ENCODE assay signal across 1 cellular context in genomic region chr6:151075005-151075404, GRCh38.
A peak's percentile ranks its signal among the peaks of the same experiment; 100 is the strongest.
TF ChIP-seq lines count a peak whose summit lies in the region.

No MANE protein-coding gene starts in this region.

TF ChIP-seq in HepG2, 621 proteins besides CTCF, POLR2A, EP300 and RAD21 (continued from another document):
- TF ChIP-seq, protein P1, sequence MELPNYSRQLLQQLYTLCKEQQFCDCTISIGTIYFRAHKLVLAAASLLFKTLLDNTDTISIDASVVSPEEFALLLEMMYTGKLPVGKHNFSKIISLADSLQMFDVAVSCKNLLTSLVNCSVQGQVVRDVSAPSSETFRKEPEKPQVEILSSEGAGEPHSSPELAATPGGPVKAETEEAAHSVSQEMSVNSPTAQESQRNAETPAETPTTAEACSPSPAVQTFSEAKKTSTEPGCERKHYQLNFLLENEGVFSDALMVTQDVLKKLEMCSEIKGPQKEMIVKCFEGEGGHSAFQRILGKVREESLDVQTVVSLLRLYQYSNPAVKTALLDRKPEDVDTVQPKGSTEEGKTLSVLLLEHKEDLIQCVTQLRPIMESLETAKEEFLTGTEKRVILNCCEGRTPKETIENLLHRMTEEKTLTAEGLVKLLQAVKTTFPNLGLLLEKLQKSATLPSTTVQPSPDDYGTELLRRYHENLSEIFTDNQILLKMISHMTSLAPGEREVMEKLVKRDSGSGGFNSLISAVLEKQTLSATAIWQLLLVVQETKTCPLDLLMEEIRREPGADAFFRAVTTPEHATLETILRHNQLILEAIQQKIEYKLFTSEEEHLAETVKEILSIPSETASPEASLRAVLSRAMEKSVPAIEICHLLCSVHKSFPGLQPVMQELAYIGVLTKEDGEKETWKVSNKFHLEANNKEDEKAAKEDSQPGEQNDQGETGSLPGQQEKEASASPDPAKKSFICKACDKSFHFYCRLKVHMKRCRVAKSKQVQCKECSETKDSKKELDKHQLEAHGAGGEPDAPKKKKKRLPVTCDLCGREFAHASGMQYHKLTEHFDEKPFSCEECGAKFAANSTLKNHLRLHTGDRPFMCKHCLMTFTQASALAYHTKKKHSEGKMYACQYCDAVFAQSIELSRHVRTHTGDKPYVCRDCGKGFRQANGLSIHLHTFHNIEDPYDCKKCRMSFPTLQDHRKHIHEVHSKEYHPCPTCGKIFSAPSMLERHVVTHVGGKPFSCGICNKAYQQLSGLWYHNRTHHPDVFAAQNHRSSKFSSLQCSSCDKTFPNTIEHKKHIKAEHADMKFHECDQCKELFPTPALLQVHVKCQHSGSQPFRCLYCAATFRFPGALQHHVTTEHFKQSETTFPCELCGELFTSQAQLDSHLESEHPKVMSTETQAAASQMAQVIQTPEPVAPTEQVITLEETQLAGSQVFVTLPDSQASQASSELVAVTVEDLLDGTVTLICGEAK (IDR thresholded peaks at IDR 0.05) = 0 out of 2 replicates have a peak, but pooled peaks have one; percentile 5
- TF ChIP-seq, protein P1 (CRISPR knock-in tag; IDR thresholded peaks at IDR 0.05) = no peak
- TF ChIP-seq SAP130 (CRISPR knock-in tag; IDR thresholded peaks at IDR 0.05; ENCODE audit: low read depth) (no peak), MXD1 (CRISPR knock-in tag; IDR thresholded peaks at IDR 0.05) (no peak)
